16 cellular contexts compared by ENCODE assay signal in the genomic region with DNA sequence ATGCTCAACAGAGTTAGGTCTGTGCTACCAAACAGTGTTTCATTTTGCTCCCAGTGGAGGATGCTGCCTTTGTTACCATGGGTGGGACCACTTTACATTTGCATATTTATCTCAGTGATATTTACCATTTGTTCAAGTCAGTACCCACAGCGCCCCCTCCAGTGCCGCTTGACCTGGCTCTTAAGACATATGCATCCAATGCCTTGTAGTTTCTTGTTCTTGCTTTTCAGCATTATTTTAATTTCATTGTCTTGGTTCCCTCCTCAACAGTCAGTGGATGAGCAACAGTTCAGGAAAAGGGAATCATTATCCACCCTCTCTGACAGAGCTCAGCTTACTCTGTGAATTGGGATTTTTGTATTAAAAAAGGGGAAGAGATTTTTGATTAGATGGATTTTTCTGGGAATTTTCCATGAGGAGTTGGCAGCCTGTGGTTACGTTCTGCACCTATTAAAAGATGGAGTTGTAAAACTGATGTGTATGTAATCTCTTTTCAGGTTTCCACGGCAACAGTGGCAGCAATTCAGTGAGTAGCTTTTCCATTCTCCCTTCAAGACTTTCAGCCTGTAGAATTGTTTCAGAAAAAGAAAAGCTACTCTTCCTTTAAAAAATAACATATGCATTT.
A peak's percentile ranks its signal among the peaks of the same experiment; 100 is the strongest.
DNase-seq lines count a peak whose midpoint lies in the region; ATAC-seq, FAIRE-seq and TF ChIP-seq lines count a peak whose summit lies in the region.
"Had no signal": no experiment of that assay in that cellular context is flagged by ENCODE, and none has a peak within 500 bp of the region (broad histone marks: within the 10 kb centered on the region; RNA-seq: fewer than 3 reads in every experiment).

No MANE protein-coding gene starts in this region.

- H3K4me3 Mint-ChIP-seq in nephron = no peak overlapping the region
- H3K4me3 Mint-ChIP-seq in CD8-positive, alpha-beta T cell = no peak overlapping the region
- H3K4me3 Mint-ChIP-seq: CD4-positive, CD25-positive, alpha-beta regulatory T cell; effector memory CD8-positive, alpha-beta T cell had no signal

- no peak for ATAC-seq in CD8-positive, alpha-beta T cell
- ATAC-seq: effector memory CD8-positive, alpha-beta T cell; psoas muscle had no signal

- H3K27me3 ChIP-seq in CD8-positive, alpha-beta T cell (ENCODE audit: insufficient read depth, low read length) = no peaks in the 10 kb centered on the region
- H3K27me3 ChIP-seq: adrenal gland, stomach had no signal

- H3K36me3 Mint-ChIP-seq in nephron (ENCODE audit: low read depth) = peaks cover 4% of the 10 kb centered on the region
- H3K36me3 Mint-ChIP-seq in CD8-positive, alpha-beta T cell = no peaks in the 10 kb centered on the region
- H3K36me3 Mint-ChIP-seq: CD4-positive, CD25-positive, alpha-beta regulatory T cell had no signal

- intact Hi-C loops in CD8-positive, alpha-beta T cell (cut with DNase I, micrococcal nuclease) = no loop called here

- H3K4me1 Mint-ChIP-seq in nephron = peaks cover 41% of the 10 kb centered on the region
- H3K4me1 Mint-ChIP-seq in CD8-positive, alpha-beta T cell (ENCODE audit: low read depth) = no peaks in the 10 kb centered on the region
- H3K4me1 Mint-ChIP-seq: CD4-positive, CD25-positive, alpha-beta regulatory T cell had no signal

- TF ChIP-seq CTCF in astrocyte of the spinal cord (IDR thresholded peaks at IDR 0.05; ENCODE audit: low read depth, low read length) (no peak), nephron (IDR thresholded peaks at IDR 0.05; ENCODE audit: unreplicated experiment in 3 of 3) (no peak)
- TF ChIP-seq CTCF in CD8-positive, alpha-beta T cell (IDR thresholded peaks at IDR 0.05) = no peak

- CTCF ChIA-PET in CD8-positive, alpha-beta T cell (lab: Charles Lee) = interaction anchor here (0.6 kb wide), 1 partner anchor 18 kb away, joined by 3 read pairs; no protein-coding TSS in a partner anchor

- FAIRE-seq in frontal cortex (lab: Jason Lieb, UNC) = no peak

- in situ Hi-C loops in G401 (cut with HindIII; ENCODE audit: low sequenced_read_pairs) = no loop called here
- in situ Hi-C loops in astrocyte of the spinal cord (cut with HindIII; ENCODE audit: low sequenced_read_pairs) = no loop called here

- no peaks in the 10 kb centered on the region for H3K27me3 Mint-ChIP-seq in nephron (ENCODE audit: low read depth)
- peaks cover 4% of the 10 kb centered on the region for H3K27me3 Mint-ChIP-seq in CD8-positive, alpha-beta T cell (ENCODE audit: low read depth)
- H3K27me3 Mint-ChIP-seq: effector memory CD8-positive, alpha-beta T cell had no signal

- H3K27ac Mint-ChIP-seq in nephron = peak overlapping the region; percentile 8 to 68 (median 61)
- H3K27ac Mint-ChIP-seq in CD8-positive, alpha-beta T cell = no peak overlapping the region
- H3K27ac Mint-ChIP-seq: CD4-positive, CD25-positive, alpha-beta regulatory T cell; effector memory CD8-positive, alpha-beta T cell had no signal

- no peak overlapping the region for H3K27ac ChIP-seq in CD8-positive, alpha-beta T cell (ENCODE audit: low read depth, low read length)
- H3K27ac ChIP-seq: adrenal gland, psoas muscle, stomach had no signal

- H3K4me1 ChIP-seq in CD8-positive, alpha-beta T cell (ENCODE audit: insufficient read depth, low read length) = no peaks in the 10 kb centered on the region
- H3K4me1 ChIP-seq: adrenal gland, psoas muscle, stomach had no signal

- no peak overlapping the region for H3K4me3 ChIP-seq in astrocyte of the spinal cord (ENCODE audit: low read depth, low read length)
- H3K4me3 ChIP-seq in CD8-positive, alpha-beta T cell (ENCODE audit: low read depth, low read length) = no peak overlapping the region
- H3K4me3 ChIP-seq: adrenal gland, lung, psoas muscle, stomach had no signal

- POLR2A ChIA-PET in CD8-positive, alpha-beta T cell (lab: Charles Lee) = no interaction called here

- no peaks in the 10 kb centered on the region for H3K9me3 ChIP-seq in CD8-positive, alpha-beta T cell (ENCODE audit: low read length)
- H3K9me3 ChIP-seq: adrenal gland, psoas muscle had no signal

- peaks cover 19% of the 10 kb centered on the region for H3K9me3 Mint-ChIP-seq in nephron
- H3K9me3 Mint-ChIP-seq in CD8-positive, alpha-beta T cell = no peaks in the 10 kb centered on the region

- H3K36me3 ChIP-seq in CD8-positive, alpha-beta T cell (ENCODE audit: insufficient read depth, low read length) = no peaks in the 10 kb centered on the region
- H3K36me3 ChIP-seq: adrenal gland, stomach had no signal

- DNase-seq in G401 (ENCODE audit: low spot score) (peak; percentile 44), NCI-H1105 treated with DMSO at 0.1 percent for 48 hours (lab: John Stamatoyannopoulos, UW) (peak; percentile 10), astrocyte of the spinal cord (ENCODE audit: low read depth, low spot score) (peak; percentile 22), frontal cortex (ENCODE audit: low spot score in 2 of 2) (no peak), medulla oblongata (ENCODE audit: extremely low spot score) (no peak)
- DNase-seq in stimulated activated CD4-positive, alpha-beta T cell treated with anti-CD3 and anti-CD28 coated beads, Interleukin-2, amount 100 ng/mL, for 24 hours = no peak
- DNase-seq in CD8-positive, alpha-beta T cell = no peak
- DNase-seq: adrenal gland; effector memory CD8-positive, alpha-beta T cell; NCI-H187 treated with DMSO at 0.1 percent for 48 hours; psoas muscle; stimulated activated CD4-positive, alpha-beta T cell treated with anti-CD3 and anti-CD28 coated beads, Interleukin-4, amount 100 ng/mL, for 24 hours; stomach had no signal

Comparison
In these comparisons a context has a peak if more than half of its experiments do, and no peak if none do; other contexts are left out.
1. DNase-seq: peak in G401 (single experiment), NCI-H1105 treated with DMSO at 0.1 percent for 48 hours (single experiment) and astrocyte of the spinal cord (single experiment); none in frontal cortex (0 of 2), stimulated activated CD4-positive, alpha-beta T cell treated with anti-CD3 and anti-CD28 coated beads, Interleukin-2, amount 100 ng/mL, for 24 hours (0 of 2), medulla oblongata (single experiment) and CD8-positive, alpha-beta T cell (0 of 7).